In genomic region chr9:136691316-136692189, GRCh38 we compare ENCODE assay signal across 22 cellular contexts. TPM values are rescaled to one million over a fixed set of nuclear protein-coding genes. Genes with fewer than 3 reads are reported as not detected.
A peak's percentile ranks its signal among the peaks of the same experiment; 100 is the strongest.
DNase-seq lines count a peak whose midpoint lies in the region; ATAC-seq and TF ChIP-seq lines count a peak whose summit lies in the region.
"Had no signal": no experiment of that assay in that cellular context is flagged by ENCODE, and none has a peak within 500 bp of the region (broad histone marks: within the 10 kb centered on the region; RNA-seq: fewer than 3 reads in every experiment).

No MANE protein-coding gene starts in this region.

- peak in 1 of 4 donors; percentile 0 for ATAC-seq in heart left ventricle
- ATAC-seq in Right ventricle myocardium inferior = no peak
- ATAC-seq in gastrocnemius medialis = no peak
- no peak for ATAC-seq in left colon
- ATAC-seq: activated CD8-positive, alpha-beta T cell treated with anti-CD3 and anti-CD28 coated beads, Interleukin-2, amount 10 ng/mL, durations not matched to agents 7 days and 5 days; activated naive CD8-positive, alpha-beta T cell treated with anti-CD3 and anti-CD28 coated beads, Interleukin-2, amount 50 U/mL, for 24 hours; sciatic nerve had no signal

- no peak for TF ChIP-seq CTCF in heart left ventricle (IDR thresholded peaks at IDR 0.05)
- no peak for TF ChIP-seq CTCF in esophagus muscularis mucosa (IDR thresholded peaks at IDR 0.05)
- no peak for TF ChIP-seq CTCF in gastrocnemius medialis (IDR thresholded peaks at IDR 0.05 in 4 of 5, conservative IDR thresholded peaks at IDR 0.05 in 1 of 5)

- peaks cover 3 to 76% (median 36%) of the 10 kb centered on the region in 12 donors for H3K4me1 ChIP-seq in heart left ventricle
- peaks cover 43 to 54% (median 49%) of the 10 kb centered on the region in 4 donors for H3K4me1 ChIP-seq in esophagus muscularis mucosa
- H3K4me1 ChIP-seq in gastrocnemius medialis = peaks cover 28 to 38% of the 10 kb centered on the region in 2 donors

- no peaks in the 10 kb centered on the region for H3K36me3 ChIP-seq in heart left ventricle
- H3K36me3 ChIP-seq in esophagus muscularis mucosa = no peaks in the 10 kb centered on the region
- H3K36me3 ChIP-seq in gastrocnemius medialis = no peaks in the 10 kb centered on the region
- no peaks in the 10 kb centered on the region for H3K36me3 ChIP-seq in MG63
- H3K36me3 ChIP-seq: esophagus squamous epithelium had no signal

- in situ Hi-C loops in gastrocnemius medialis (cut with MboI; ENCODE audit: low sequenced_read_pairs in 4 of 4) = no loop called here

- H3K9me3 ChIP-seq in heart left ventricle = no peaks in the 10 kb centered on the region
- H3K9me3 ChIP-seq in esophagus muscularis mucosa = no peaks in the 10 kb centered on the region
- H3K9me3 ChIP-seq in gastrocnemius medialis = no peaks in the 10 kb centered on the region
- no peaks in the 10 kb centered on the region for H3K9me3 ChIP-seq in MG63
- H3K9me3 ChIP-seq: esophagus squamous epithelium had no signal

- H3K27ac ChIP-seq in heart left ventricle (peak overlapping the region in 10 of 12 donors; percentile 63 to 96 (median 89)), esophagus muscularis mucosa (replicated peaks in 1 of 4) (peak overlapping the region in 3 of 4 donors; percentile 78 to 89 (median 80)), gastrocnemius medialis (peak overlapping the region; percentile 88 to 96 (median 94))

- WGBS in heart left ventricle, 4 donors = 76 to 91% (median 83%) methylated on average over 20 to 29 of the region's 29 CpGs
- 88% methylated on average over 25 of the region's 29 CpGs for WGBS in esophagus muscularis mucosa

- TF ChIP-seq POLR2A in heart left ventricle (IDR thresholded peaks at IDR 0.05) (no peak), esophagus muscularis mucosa (IDR thresholded peaks at IDR 0.05; ENCODE audit: low read depth) (no peak), gastrocnemius medialis (IDR thresholded peaks at IDR 0.05) (peak; percentile 21 to 48)

- H3K4me3 ChIP-seq in heart left ventricle (no peak overlapping the region), esophagus muscularis mucosa (no peak overlapping the region), gastrocnemius medialis (no peak overlapping the region), MG63 (no peak overlapping the region)
- H3K4me3 ChIP-seq: esophagus squamous epithelium had no signal

- intact Hi-C loops in heart left ventricle (cut with DNase I) (loop anchor here in 8 of 10 donors (5.0 to 10.0 kb wide), 4 partner anchors 49 to 209 kb away; partner anchors contain the start of gene SEC16A (in 3 of the 8)), Right ventricle myocardium inferior (cut with DNase I) (loop anchor here (5.0 kb wide), 2 partner anchors 49 to 204 kb away; no protein-coding TSS in a partner anchor), esophagus muscularis mucosa (cut with DNase I) (loop anchor here (10.0 kb wide), 1 partner anchor 207 kb away; the partner anchor contains the start of gene SEC16A), gastrocnemius medialis (cut with DNase I; ENCODE audit: low total_unique reads) (loop anchor here (2.0 to 5.0 kb wide), 4 partner anchors 49 to 735 kb away; partner anchors contain the start of gene NOTCH1), left colon (cut with DNase I, micrococcal nuclease) (no loop called here)

- no peaks in the 10 kb centered on the region for H3K27me3 ChIP-seq in heart left ventricle
- peaks cover 0 to 10% (median 0%) of the 10 kb centered on the region in 4 donors for H3K27me3 ChIP-seq in esophagus muscularis mucosa
- peaks cover 0 to 12% (median 2%) of the 10 kb centered on the region in 3 donors for H3K27me3 ChIP-seq in gastrocnemius medialis
- H3K27me3 ChIP-seq in MG63 = no peaks in the 10 kb centered on the region

- DNase-seq in heart left ventricle = peak in 3 of 5 donors; percentile 18 to 62 (median 29)
- DNase-seq in Right ventricle myocardium inferior (ENCODE audit: missing footprints) = no peak
- peak; percentile 82 for DNase-seq in NCI-H2196 (lab: John Stamatoyannopoulos, UW; ENCODE audit: unreplicated experiment)
- DNase-seq in esophagus muscularis mucosa (ENCODE audit: extremely low spot score) = no peak
- DNase-seq in gastrocnemius medialis = no peak
- DNase-seq in left colon = no peak
- no peak for DNase-seq in MG63
- DNase-seq in NCI-H82 (lab: John Stamatoyannopoulos, UW) = no peak
- DNase-seq: activated CD4-positive, CD25-positive, alpha-beta regulatory T cell treated with anti-CD3 and anti-CD28 coated beads, Interleukin-2, amount 50 U/mL, for 72 hours; activated CD8-positive, alpha-beta T cell treated with anti-CD3 and anti-CD28 coated beads, Interleukin-2, amount 10 ng/mL, durations not matched to agents 7 days and 5 days; activated gamma-delta T cell; activated naive CD8-positive, alpha-beta T cell treated with anti-CD3 and anti-CD28 coated beads, Interleukin-2, amount 50 U/mL, for 24 hours; Calu3; esophagus squamous epithelium; HCEC 1CT; NCI-H2107; occipital lobe; stimulated activated CD8-positive, alpha-beta memory T cell treated with anti-CD3 and anti-CD28 coated beads, Interleukin-4, amount 100 ng/mL, for 48 hours had no signal

- TF ChIP-seq EP300 in esophagus muscularis mucosa (IDR thresholded peaks at IDR 0.05) = no peak

RNA-seq across cellular contexts. Expression of gene AGPAT2, which starts 4.3 kb away (rescaled TPM):
- total RNA-seq in heart left ventricle = 10 to 100 TPM; 52.4 to 90.7 (median 62.5) TPM
- polyA plus RNA-seq in heart left ventricle = 100 to 1,000 TPM in 1 of 2 donors, 10 to 100 TPM in 1; 88.8 to 122 TPM
- total RNA-seq in Right ventricle myocardium inferior = 57.9 TPM
- total RNA-seq in esophagus muscularis mucosa = 10 to 100 TPM; 22.0 to 52.8 (median 39.3) TPM
- total RNA-seq in gastrocnemius medialis = 10 to 100 TPM; 19.0 to 77.4 (median 36.0) TPM
- 100 to 1,000 TPM; 152 to 211 TPM for total RNA-seq in left colon
- 58.8 and 116 TPM in 2 replicates for total RNA-seq in MG63 (2014; rRNA removed; shearing (Covaris generic); ENCODE audit: low replicate concordance)

RNA-seq across cellular contexts. Expression of gene DIPK1B, which starts 20.8 kb away (rescaled TPM):
- total RNA-seq in heart left ventricle (10 to 100 TPM; 14.4 to 46.3 (median 19.8) TPM), Right ventricle myocardium inferior (16.4 TPM), esophagus muscularis mucosa (10 to 100 TPM in 3 of 4 donors, 1 to 10 TPM in 1; 6.6 to 27.8 (median 21.5) TPM), gastrocnemius medialis (1 to 10 TPM; 1.8 to 4.6 (median 3.8) TPM), left colon (1 to 10 TPM; 1.3 to 2.1 TPM)
- polyA plus RNA-seq in heart left ventricle = 10 to 100 TPM; 18.1 to 24.4 TPM
- total RNA-seq in MG63 (2014; rRNA removed; shearing (Covaris generic); ENCODE audit: low replicate concordance) = 11.5 and 13.3 TPM in 2 replicates

RNA-seq across cellular contexts. Expression of gene EGFL7, which starts 28.8 kb away (rescaled TPM):
- total RNA-seq in heart left ventricle = 100 to 1,000 TPM in 2 of 9 donors, 10 to 100 TPM in 7; 56.4 to 142 (median 94.0) TPM
- polyA plus RNA-seq in heart left ventricle = 100 to 1,000 TPM; 103 to 137 TPM
- total RNA-seq in Right ventricle myocardium inferior = 72.0 TPM
- total RNA-seq in esophagus muscularis mucosa = 100 to 1,000 TPM in 1 of 4 donors, 10 to 100 TPM in 3; 33.2 to 134 (median 78.7) TPM
- total RNA-seq in gastrocnemius medialis = 10 to 100 TPM; 37.4 to 74.7 (median 49.0) TPM
- total RNA-seq in left colon = 10 to 100 TPM; 14.3 to 17.2 TPM
- 24.5 and 25.9 TPM in 2 replicates for total RNA-seq in MG63 (2014; rRNA removed; shearing (Covaris generic); ENCODE audit: low replicate concordance)

RNA-seq across cellular contexts. Expression of gene LCN10, which starts 51.2 kb away (rescaled TPM):
- 10 to 100 TPM in 5 of 9 donors, 1 to 10 TPM in 2, under 1 TPM in 2; 0.50 to 21.5 (median 10.1) TPM for total RNA-seq in heart left ventricle
- polyA plus RNA-seq in heart left ventricle = 10 to 100 TPM; 15.7 to 40.7 TPM
- 11.3 TPM for total RNA-seq in Right ventricle myocardium inferior
- 10 to 100 TPM in 2 of 4 donors, 1 to 10 TPM in 2; 7.0 to 12.6 (median 9.8) TPM for total RNA-seq in esophagus muscularis mucosa
- 1 to 10 TPM in 3 of 4 donors, under 1 TPM in 1; 0.61 to 4.7 (median 1.6) TPM for total RNA-seq in gastrocnemius medialis
- total RNA-seq in left colon = 1 to 10 TPM; 1.2 to 2.4 TPM
- not detected in 2 replicates for total RNA-seq in MG63 (2014; rRNA removed; shearing (Covaris generic); ENCODE audit: low replicate concordance)
- total RNA-seq: kidney epithelial cell, occipital lobe had no signal
- polyA plus RNA-seq: BJ had no signal

RNA-seq across cellular contexts. Expression of gene LCN6, which starts 56.8 kb away (rescaled TPM):
- total RNA-seq in heart left ventricle (10 to 100 TPM in 5 of 9 donors, 1 to 10 TPM in 3, under 1 TPM in 1; 0.81 to 58.7 (median 15.8) TPM), Right ventricle myocardium inferior (22.2 TPM), esophagus muscularis mucosa (10 to 100 TPM; 12.5 to 32.0 (median 23.9) TPM), gastrocnemius medialis (10 to 100 TPM in 1 of 4 donors, 1 to 10 TPM in 3; 2.1 to 11.7 (median 3.7) TPM), left colon (1 to 10 TPM; 1.0 to 3.6 TPM)
- 100 to 1,000 TPM in 1 of 2 donors, 10 to 100 TPM in 1; 46.1 to 101 TPM for polyA plus RNA-seq in heart left ventricle
- total RNA-seq in MG63 (2014; rRNA removed; shearing (Covaris generic); ENCODE audit: low replicate concordance) = not detected in 2 replicates
- total RNA-seq: A673; activated CD8-positive, alpha-beta T cell treated with anti-CD3 and anti-CD28 coated beads, Interleukin-2, amount 10 ng/mL, durations not matched to agents 7 days and 5 days; Calu3; kidney epithelial cell; occipital lobe had no signal
- polyA plus RNA-seq: BJ had no signal

Comparison
In these comparisons a context has a peak if more than half of its experiments do, and no peak if none do; other contexts are left out.
1. DNase-seq: peak in heart left ventricle (3 of 5) and NCI-H2196 (single experiment); none in Right ventricle myocardium inferior (single experiment), esophagus muscularis mucosa (single experiment), gastrocnemius medialis (0 of 2), left colon (0 of 2), MG63 (single experiment) and NCI-H82 (single experiment).
2. POLR2A ChIP-seq: peak in gastrocnemius medialis (2 of 2); none in heart left ventricle (0 of 2) and esophagus muscularis mucosa (single experiment).
3. intact Hi-C loops: an anchor here in heart left ventricle (5.0 to 10.0 kb wide), Right ventricle myocardium inferior (5.0 kb wide), esophagus muscularis mucosa (10.0 kb wide) and gastrocnemius medialis (2.0 to 5.0 kb wide); none called in left colon.
4. Peak in every context shown above with its lines, with median percentiles within 50 percentile points of each other: H3K27ac ChIP-seq.